Comparison of ENCODE assay signal across 8 cellular contexts in genomic region chr11:68840661-68841653, GRCh38. TPM values are rescaled to one million over a fixed set of nuclear protein-coding genes. Genes with fewer than 3 reads are reported as not detected.
A peak's percentile ranks its signal among the peaks of the same experiment; 100 is the strongest.
DNase-seq lines count a peak whose midpoint lies in the region; ATAC-seq and TF ChIP-seq lines count a peak whose summit lies in the region.

No MANE protein-coding gene starts in this region.

- H3K36me3 ChIP-seq in GM23248 (ENCODE audit: low read depth), result no peaks in the 10 kb centered on the region
- no peaks in the 10 kb centered on the region for H3K36me3 ChIP-seq in SU-DHL-6 (ENCODE audit: low read length)
- H3K36me3 ChIP-seq in liver (ENCODE audit: control insufficient read depth in 4 of 4, insufficient read depth in 3 of 4, low read depth in 1 of 4, low read length in 3 of 4), result peaks cover 0 to 4% (median 0%) of the 10 kb centered on the region in 4 donors

- peak overlapping the region; percentile 91 for H3K27ac ChIP-seq in GM23248
- peak overlapping the region; percentile 70 for H3K27ac ChIP-seq in SU-DHL-6 (ENCODE audit: low read depth, low read length)
- peak overlapping the region; percentile 96 to 98 for H3K27ac ChIP-seq in liver (ENCODE audit: low read depth in 1 of 2, low read length in 2 of 2)
- H3K27ac ChIP-seq in substantia nigra (ENCODE audit: low read depth, low read length, poor library complexity, severe bottlenecking), result peak overlapping the region; percentile 42

- H3K9me2 ChIP-seq in GM23248 (ENCODE audit: insufficient read depth) (no peaks in the 10 kb centered on the region), SU-DHL-6 (replicated peaks; ENCODE audit: insufficient read depth, low read length) (no peaks in the 10 kb centered on the region)

- 1 to 2% methylated on average over 44 to 88 of the region's 90 CpGs for WGBS in GM23248 (ENCODE audit: low coverage in 1 of 2, low lambda C conversion rate in 2 of 2, missing lambda C conversion rate in 2 of 2), 2 experiments
- WGBS in liver, result under 1% methylated on average over 90 of the region's 90 CpGs

- TF ChIP-seq CTCF in SU-DHL-6 (IDR thresholded peaks at IDR 0.05; ENCODE audit: insufficient read depth, low read length, poor library complexity, severe bottlenecking) (no peak), choroid plexus epithelial cell (conservative IDR thresholded peaks at IDR 0.05; ENCODE audit: low read depth, low read length) (no peak), liver (IDR thresholded peaks at IDR 0.05; ENCODE audit: low read depth, low read length, missing input control) (no peak)

- H3F3A ChIP-seq in GM23248 (ENCODE audit: insufficient read depth) (peaks cover 36% of the 10 kb centered on the region), SU-DHL-6 (ENCODE audit: insufficient read depth) (peaks cover 16% of the 10 kb centered on the region)

- H2AFZ ChIP-seq in GM23248 (peak overlapping the region; percentile 77), SU-DHL-6 (ENCODE audit: low read depth, low read length, severe bottlenecking) (peak overlapping the region; percentile 66)

- peaks cover 33% of the 10 kb centered on the region for H3K79me2 ChIP-seq in GM23248 (ENCODE audit: insufficient read depth)
- no peaks in the 10 kb centered on the region for H3K79me2 ChIP-seq in SU-DHL-6 (ENCODE audit: insufficient read depth, low read length)

- H3K27me3 ChIP-seq in GM23248 (replicated peaks; ENCODE audit: insufficient read depth) (no peaks in the 10 kb centered on the region), SU-DHL-6 (ENCODE audit: low read length) (no peaks in the 10 kb centered on the region), liver (ENCODE audit: control insufficient read depth in 4 of 4, insufficient read depth in 4 of 4, low read length in 3 of 4) (no peaks in the 10 kb centered on the region)

- H3K9ac ChIP-seq in GM23248 (peak overlapping the region; percentile 84), SU-DHL-6 (ENCODE audit: low read length) (peak overlapping the region; percentile 57), liver (ENCODE audit: low read depth in 1 of 2, low read length in 2 of 2) (peak overlapping the region; percentile 54 to 92)

- H3K9me3 ChIP-seq in GM23248 (ENCODE audit: low read depth), result no peaks in the 10 kb centered on the region
- H3K9me3 ChIP-seq in SU-DHL-6 (ENCODE audit: insufficient read depth, low read length), result no peaks in the 10 kb centered on the region
- H3K9me3 ChIP-seq in liver (ENCODE audit: control insufficient read depth in 4 of 4, low read length in 3 of 4), result no peaks in the 10 kb centered on the region

- peak overlapping the region; percentile 95 for H3K4me2 ChIP-seq in GM23248 (ENCODE audit: unreplicated experiment)
- peak overlapping the region; percentile 94 for H3K4me2 ChIP-seq in SU-DHL-6 (ENCODE audit: low read depth, low read length, poor library complexity, severe bottlenecking)

- ATAC-seq in HG02571 (IDR thresholded peaks at IDR 0.05; ENCODE audit: unreplicated experiment), result no peak

- in situ Hi-C loops in GM23248 (cut with MboI) (no loop called here), KBM-7 (cut with MboI; ENCODE audit: low pct_unique_long_range_greater_than_20kb, low sequenced_read_pairs) (no loop called here)

- H3K4me1 ChIP-seq in GM23248 (ENCODE audit: insufficient read depth), result peaks cover 24% of the 10 kb centered on the region
- H3K4me1 ChIP-seq in liver (ENCODE audit: control insufficient read depth in 4 of 4, insufficient read depth in 4 of 4, low read length in 3 of 4), result peaks cover 28 to 86% (median 71%) of the 10 kb centered on the region in 4 donors

- TF ChIP-seq RAD21 in liver (IDR thresholded peaks at IDR 0.05), result no peak

- no peaks in the 10 kb centered on the region for H4K20me1 ChIP-seq in GM23248 (ENCODE audit: insufficient read depth)
- H4K20me1 ChIP-seq in SU-DHL-6 (ENCODE audit: low read depth, low read length), result no peaks in the 10 kb centered on the region

- H3K4me3 ChIP-seq in GM23248 (peak overlapping the region; percentile 76), SU-DHL-6 (ENCODE audit: insufficient read depth, low read length, poor library complexity, severe bottlenecking) (peak overlapping the region; percentile 53), choroid plexus epithelial cell (ENCODE audit: low read depth, low read length) (peak overlapping the region; percentile 79), liver (ENCODE audit: low read depth in 1 of 3, low read length in 3 of 3) (peak overlapping the region; percentile 74 to 96 (median 87))

- DNase-seq in AG08395 (ENCODE audit: low spot score) (peak; percentile 39), GM23248 (peak; percentile 76), choroid plexus epithelial cell (ENCODE audit: low read depth) (peak; percentile 53), substantia nigra (lab: John Stamatoyannopoulos, UW) (peak in 20 of 49 donors; percentile 15 to 68 (median 37)), KBM-7 (no peak)

TF ChIP-seq in liver, 16 proteins besides CTCF, POLR2A, EP300 and RAD21:
- TF ChIP-seq YY1 (IDR thresholded peaks at IDR 0.05) (peak; percentile 17), RXRA (IDR thresholded peaks at IDR 0.05) (peak in 1 of 2 donors; percentile 21), EGR1 (IDR thresholded peaks at IDR 0.05; ENCODE audit: low read depth in 2 of 2) (no peak)

RNA-seq across cellular contexts. Expression of gene CPT1A, which starts 0.8 kb away (rescaled TPM):
- total RNA-seq in GM23248 (2014; rRNA removed; shearing (Covaris generic)), result 20.1 and 23.6 TPM in 2 replicates
- polyA plus RNA-seq in GM23248 (2016; fragmentation: Nextera tagmentation; extraction: Ambion mirVana) (9.5 and 9.6 TPM in 2 replicates), liver (10 to 100 TPM; 17.2 to 73.9 TPM)
- 100 to 1,000 TPM in 1 of 2 donors, 10 to 100 TPM in 1; 48.0 to 232 TPM for total RNA-seq in liver

Comparison
In these comparisons a context has a peak if more than half of its experiments do, and no peak if none do; other contexts are left out.
1. H3K27ac ChIP-seq: peak in every context shown above with its lines; median percentile 97 in liver; 91 in GM23248; 70 in SU-DHL-6; 42 in substantia nigra.